In genomic region chr2:200306969-200307811, GRCh38 we compare ENCODE assay signal across 8 cellular contexts. TPM values are rescaled to one million over a fixed set of nuclear protein-coding genes. Genes with fewer than 3 reads are reported as not detected.
DNase-seq lines count a peak whose midpoint lies in the region; ATAC-seq and TF ChIP-seq lines count a peak whose summit lies in the region.

No MANE protein-coding gene starts in this region.

- TF ChIP-seq CTCF in 22Rv1 (IDR thresholded peaks at IDR 0.05) (no peak; the same call in 1 of the 2 replicates), GM13976 (IDR thresholded peaks at IDR 0.05; ENCODE audit: borderline replicate concordance, control extremely low read depth, extremely low read depth, insufficient read depth, missing control alignments) (no peak), foreskin keratinocyte (conservative IDR thresholded peaks at IDR 0.05) (no peak), neutrophil (IDR thresholded peaks at IDR 0.05) (no peak)

- peak overlapping the region; percentile 32 to 45 for H3K4me3 ChIP-seq in neutrophil (ENCODE audit: low read depth in 1 of 2, low read length in 1 of 2)

- in situ Hi-C loops in GM13976 (cut with MboI; ENCODE audit: low sequenced_read_pairs, unreplicated experiment), result no loop called here

- H3K27ac ChIP-seq in 22Rv1 (peak overlapping the region; percentile 93), foreskin keratinocyte (peak overlapping the region; percentile 3), neutrophil (no peak overlapping the region)

- H3K4me1 ChIP-seq in foreskin keratinocyte (peaks cover 30% of the 10 kb centered on the region), neutrophil (ENCODE audit: control insufficient read depth in 1 of 2, insufficient read depth in 1 of 2, low read depth in 1 of 2, low read length in 1 of 2) (peaks cover 11 to 17% of the 10 kb centered on the region in 2 experiments)

- no peaks in the 10 kb centered on the region for H3K9me3 ChIP-seq in neutrophil

- peak; percentile 70 for ATAC-seq in HG02759 (IDR thresholded peaks at IDR 0.05; ENCODE audit: unreplicated experiment)
- ATAC-seq in foreskin keratinocyte, result peak; percentile 15

- no peaks in the 10 kb centered on the region for H3K36me3 ChIP-seq in neutrophil

- peak; percentile 71 for DNase-seq in GM13976 (ENCODE audit: low spot score)
- peak; percentile 27 for DNase-seq in NCI-H774 (lab: John Stamatoyannopoulos, UW)
- peak; percentile 71 for DNase-seq in activated effector memory CD4-positive, alpha-beta T cell treated with anti-CD3 and anti-CD28 coated beads, Interleukin-2, amount 50 U/mL, for 16 hours
- DNase-seq in foreskin keratinocyte, result peak in 1 of 2 donors; percentile 9
- DNase-seq in DMS114 treated with DMSO at 0.1 percent for 48 hours (lab: John Stamatoyannopoulos, UW; ENCODE audit: unreplicated experiment), result no peak

- H3K27me3 ChIP-seq in foreskin keratinocyte (no peaks in the 10 kb centered on the region), neutrophil (peaks cover 91% of the 10 kb centered on the region)

RNA-seq across cellular contexts. Expression of gene SPATS2L, which starts 0.7 kb away (rescaled TPM):
- total RNA-seq in foreskin keratinocyte, result 98.8 and 105 TPM in 2 replicates
- polyA plus RNA-seq in foreskin keratinocyte, result 69.0 and 81.8 TPM in 2 replicates
